ENCODE assay signal across 9 cellular contexts in the genomic region with DNA sequence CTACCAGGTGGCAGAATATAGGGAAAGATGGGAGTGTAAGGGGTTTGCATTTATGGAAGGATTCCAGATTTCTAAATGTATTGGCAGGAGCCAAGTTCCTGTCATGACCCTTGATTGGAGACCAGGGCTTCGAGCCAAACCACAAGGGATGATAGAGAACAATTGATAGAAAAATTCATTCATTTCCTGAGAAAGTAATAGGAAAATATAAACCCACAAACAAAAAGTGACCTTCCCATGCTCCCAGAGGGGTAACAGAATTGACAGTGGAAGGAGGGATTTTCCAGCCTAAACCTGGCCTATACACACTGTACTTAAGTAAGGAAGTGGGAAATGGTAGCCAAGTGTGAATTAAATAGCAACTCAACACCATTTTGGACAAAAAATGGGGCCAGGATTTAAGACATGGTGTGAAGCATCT. TPM values are rescaled to one million over a fixed set of nuclear protein-coding genes. Genes with fewer than 3 reads are reported as not detected.
DNase-seq lines count a peak whose midpoint lies in the region; ATAC-seq and TF ChIP-seq lines count a peak whose summit lies in the region.
"Had no signal": no experiment of that assay in that cellular context is flagged by ENCODE, and none has a peak within 500 bp of the region (broad histone marks: within the 10 kb centered on the region; RNA-seq: fewer than 3 reads in every experiment).

No MANE protein-coding gene starts in this region.

- H3K9me3 ChIP-seq in adrenal gland (replicated peaks in 1 of 3) (no peaks in the 10 kb centered on the region), gastroesophageal sphincter (no peaks in the 10 kb centered on the region)

- H3K4me3 ChIP-seq in adrenal gland (no peak overlapping the region), gastroesophageal sphincter (no peak overlapping the region)

- WGBS in adrenal gland, 4 donors = 28 to 50% (median 37%) methylated on average over 1 of the region's 1 CpG
- 55% methylated on average over 1 of the region's 1 CpG; no CpG with 5 or more reads in 1 of the 2 donors for WGBS in gastroesophageal sphincter (ENCODE audit: low coverage in 1 of 2), 2 donors

- no peak overlapping the region for H3K27ac Mint-ChIP-seq in activated naive CD4-positive, alpha-beta T cell treated with anti-CD3 and anti-CD28 coated beads, Interleukin-2, amount 50 U/mL, for 72 hours

- ATAC-seq in gastroesophageal sphincter (no peak), GM19455 (IDR thresholded peaks at IDR 0.05; ENCODE audit: unreplicated experiment) (no peak)
- ATAC-seq in activated naive CD4-positive, alpha-beta T cell treated with anti-CD3 and anti-CD28 coated beads, Interleukin-2, amount 50 U/mL, for 72 hours = no peak
- ATAC-seq: naive thymus-derived CD8-positive, alpha-beta T cell had no signal

- peak; percentile 98 for TF ChIP-seq EP300 in Ishikawa (IDR thresholded peaks at IDR 0.05; ENCODE audit: borderline replicate concordance)
- TF ChIP-seq EP300 in gastroesophageal sphincter (IDR thresholded peaks at IDR 0.05) = no peak

- H3K27ac ChIP-seq in adrenal gland = peak overlapping the region in 4 of 5 donors; percentile 9 to 95 (median 78)
- H3K27ac ChIP-seq in gastroesophageal sphincter = peak overlapping the region in 3 of 4 donors; percentile 50 to 87 (median 61)
- H3K27ac ChIP-seq in substantia nigra (ENCODE audit: low read depth, low read length, poor library complexity, severe bottlenecking) = peak overlapping the region; percentile 59
- H3K27ac ChIP-seq: HL-60 had no signal

- intact Hi-C loops in adrenal gland (cut with DNase I) = no loop called here

- H3K36me3 ChIP-seq in adrenal gland (replicated peaks in 1 of 2) = no peaks in the 10 kb centered on the region
- no peaks in the 10 kb centered on the region for H3K36me3 ChIP-seq in gastroesophageal sphincter

- peak; percentile 34; the same call in 1 of the 2 replicates for TF ChIP-seq RAD21 in Ishikawa (IDR thresholded peaks at IDR 0.05; ENCODE audit: low read depth)

- TF ChIP-seq POLR2A in adrenal gland (IDR thresholded peaks at IDR 0.05) (no peak), gastroesophageal sphincter (IDR thresholded peaks at IDR 0.05) (no peak)

- H3K36me3 Mint-ChIP-seq in activated naive CD4-positive, alpha-beta T cell treated with anti-CD3 and anti-CD28 coated beads, Interleukin-2, amount 50 U/mL, for 72 hours = no peaks in the 10 kb centered on the region
- H3K36me3 Mint-ChIP-seq: naive thymus-derived CD8-positive, alpha-beta T cell had no signal

- DNase-seq in adrenal gland (peak in 3 of 7 donors; percentile 63 to 76 (median 69)), substantia nigra (lab: John Stamatoyannopoulos, UW) (peak in 1 of 49 donors; percentile 67), NAMALWA (ENCODE audit: low spot score) (no peak)
- no peak for DNase-seq in activated naive CD4-positive, alpha-beta T cell treated with anti-CD3 and anti-CD28 coated beads, Interleukin-2, amount 50 U/mL, for 72 hours (ENCODE audit: low spot score in 2 of 2)
- DNase-seq: naive thymus-derived CD8-positive, alpha-beta T cell had no signal

- H3K9me3 Mint-ChIP-seq in activated naive CD4-positive, alpha-beta T cell treated with anti-CD3 and anti-CD28 coated beads, Interleukin-2, amount 50 U/mL, for 72 hours = no peaks in the 10 kb centered on the region
- H3K9me3 Mint-ChIP-seq: naive thymus-derived CD8-positive, alpha-beta T cell had no signal

- H3K4me1 ChIP-seq in adrenal gland (replicated peaks in 1 of 2) = peaks cover 45 to 66% of the 10 kb centered on the region in 2 donors
- peaks cover 27 to 66% (median 34%) of the 10 kb centered on the region in 3 donors for H3K4me1 ChIP-seq in gastroesophageal sphincter

- H3K27me3 ChIP-seq in adrenal gland (no peaks in the 10 kb centered on the region), gastroesophageal sphincter (no peaks in the 10 kb centered on the region)

- TF ChIP-seq CTCF in adrenal gland (IDR thresholded peaks at IDR 0.05) (no peak), gastroesophageal sphincter (IDR thresholded peaks at IDR 0.05) (no peak)

TF ChIP-seq in Ishikawa, 13 proteins besides CTCF, POLR2A, EP300 and RAD21:
- TF ChIP-seq YY1 (IDR thresholded peaks at IDR 0.05; ENCODE audit: low read depth) (peak; percentile 54; the same call in 1 of the 2 replicates), TAF1 (IDR thresholded peaks at IDR 0.05; ENCODE audit: low read depth) (no peak), FOXM1 (IDR thresholded peaks at IDR 0.05; ENCODE audit: borderline replicate concordance, low read depth) (peak; percentile 97), EGR1 (IDR thresholded peaks at IDR 0.05) (no peak), TEAD4 (IDR thresholded peaks at IDR 0.05) (peak; percentile 86), NFIC (IDR thresholded peaks at IDR 0.05) (peak; percentile 100), ZBTB7A (IDR thresholded peaks at IDR 0.05; ENCODE audit: low read depth) (peak; percentile 77; the same call in 1 of the 2 replicates), CREB1 (IDR thresholded peaks at IDR 0.05; ENCODE audit: low read depth) (no peak), TCF12 (IDR thresholded peaks at IDR 0.05; ENCODE audit: low read depth) (peak; percentile 95), CEBPB (IDR thresholded peaks at IDR 0.05) (peak; percentile 67)
- TF ChIP-seq, protein P1, sequence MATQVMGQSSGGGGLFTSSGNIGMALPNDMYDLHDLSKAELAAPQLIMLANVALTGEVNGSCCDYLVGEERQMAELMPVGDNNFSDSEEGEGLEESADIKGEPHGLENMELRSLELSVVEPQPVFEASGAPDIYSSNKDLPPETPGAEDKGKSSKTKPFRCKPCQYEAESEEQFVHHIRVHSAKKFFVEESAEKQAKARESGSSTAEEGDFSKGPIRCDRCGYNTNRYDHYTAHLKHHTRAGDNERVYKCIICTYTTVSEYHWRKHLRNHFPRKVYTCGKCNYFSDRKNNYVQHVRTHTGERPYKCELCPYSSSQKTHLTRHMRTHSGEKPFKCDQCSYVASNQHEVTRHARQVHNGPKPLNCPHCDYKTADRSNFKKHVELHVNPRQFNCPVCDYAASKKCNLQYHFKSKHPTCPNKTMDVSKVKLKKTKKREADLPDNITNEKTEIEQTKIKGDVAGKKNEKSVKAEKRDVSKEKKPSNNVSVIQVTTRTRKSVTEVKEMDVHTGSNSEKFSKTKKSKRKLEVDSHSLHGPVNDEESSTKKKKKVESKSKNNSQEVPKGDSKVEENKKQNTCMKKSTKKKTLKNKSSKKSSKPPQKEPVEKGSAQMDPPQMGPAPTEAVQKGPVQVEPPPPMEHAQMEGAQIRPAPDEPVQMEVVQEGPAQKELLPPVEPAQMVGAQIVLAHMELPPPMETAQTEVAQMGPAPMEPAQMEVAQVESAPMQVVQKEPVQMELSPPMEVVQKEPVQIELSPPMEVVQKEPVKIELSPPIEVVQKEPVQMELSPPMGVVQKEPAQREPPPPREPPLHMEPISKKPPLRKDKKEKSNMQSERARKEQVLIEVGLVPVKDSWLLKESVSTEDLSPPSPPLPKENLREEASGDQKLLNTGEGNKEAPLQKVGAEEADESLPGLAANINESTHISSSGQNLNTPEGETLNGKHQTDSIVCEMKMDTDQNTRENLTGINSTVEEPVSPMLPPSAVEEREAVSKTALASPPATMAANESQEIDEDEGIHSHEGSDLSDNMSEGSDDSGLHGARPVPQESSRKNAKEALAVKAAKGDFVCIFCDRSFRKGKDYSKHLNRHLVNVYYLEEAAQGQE (IDR thresholded peaks at IDR 0.05; ENCODE audit: low read depth) = no peak
- TF ChIP-seq, protein P2, sequence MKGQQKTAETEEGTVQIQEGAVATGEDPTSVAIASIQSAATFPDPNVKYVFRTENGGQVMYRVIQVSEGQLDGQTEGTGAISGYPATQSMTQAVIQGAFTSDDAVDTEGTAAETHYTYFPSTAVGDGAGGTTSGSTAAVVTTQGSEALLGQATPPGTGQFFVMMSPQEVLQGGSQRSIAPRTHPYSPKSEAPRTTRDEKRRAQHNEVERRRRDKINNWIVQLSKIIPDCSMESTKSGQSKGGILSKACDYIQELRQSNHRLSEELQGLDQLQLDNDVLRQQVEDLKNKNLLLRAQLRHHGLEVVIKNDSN (IDR thresholded peaks at IDR 0.05) = no peak
- TF ChIP-seq, protein P3, sequence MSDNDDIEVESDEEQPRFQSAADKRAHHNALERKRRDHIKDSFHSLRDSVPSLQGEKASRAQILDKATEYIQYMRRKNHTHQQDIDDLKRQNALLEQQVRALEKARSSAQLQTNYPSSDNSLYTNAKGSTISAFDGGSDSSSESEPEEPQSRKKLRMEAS (IDR thresholded peaks at IDR 0.05) = peak; percentile 39
TF ChIP-seq in Ishikawa: peak in this region for 8.

RNA-seq across cellular contexts. Expression of a gene that starts 22.4 kb away (rescaled TPM):
- total RNA-seq in adrenal gland (10 to 100 TPM in 6 of 8 donors, 1 to 10 TPM in 2; 5.5 to 18.6 (median 13.3) TPM), gastroesophageal sphincter (1 to 10 TPM; 3.2 to 5.3 (median 3.8) TPM)
- 10 to 100 TPM in 1 of 3 donors, 1 to 10 TPM in 2; 4.0 to 30.0 (median 6.0) TPM for polyA plus RNA-seq in adrenal gland
- total RNA-seq in activated naive CD4-positive, alpha-beta T cell treated with anti-CD3 and anti-CD28 coated beads, Interleukin-2, amount 50 U/mL, for 72 hours = 10 to 100 TPM in 1 of 2 donors, 1 to 10 TPM in 1; 4.9 to 28.0 TPM

RNA-seq across cellular contexts. Expression of a gene that starts 27.9 kb away (rescaled TPM):
- total RNA-seq in adrenal gland (100 to 1,000 TPM in 5 of 8 donors, 10 to 100 TPM in 3; 76.6 to 202 (median 134) TPM), gastroesophageal sphincter (10 to 100 TPM; 15.7 to 46.0 (median 22.3) TPM)
- polyA plus RNA-seq in adrenal gland = 100 to 1,000 TPM in 1 of 3 donors, 10 to 100 TPM in 2; 15.9 to 153 (median 29.8) TPM
- total RNA-seq in activated naive CD4-positive, alpha-beta T cell treated with anti-CD3 and anti-CD28 coated beads, Interleukin-2, amount 50 U/mL, for 72 hours = 10 to 100 TPM; 19.4 to 24.1 TPM

RNA-seq across cellular contexts. Expression of a gene that starts 48.3 kb away (rescaled TPM):
- 10 to 100 TPM; 19.0 to 34.5 (median 27.5) TPM for total RNA-seq in adrenal gland
- 10 to 100 TPM in 2 of 3 donors, 1 to 10 TPM in 1; 8.1 to 88.6 (median 14.9) TPM for polyA plus RNA-seq in adrenal gland
- 10 to 100 TPM in 2 of 4 donors, 1 to 10 TPM in 2; 8.1 to 15.5 (median 11.9) TPM for total RNA-seq in gastroesophageal sphincter
- total RNA-seq in activated naive CD4-positive, alpha-beta T cell treated with anti-CD3 and anti-CD28 coated beads, Interleukin-2, amount 50 U/mL, for 72 hours = 10 to 100 TPM in 1 of 2 donors, 1 to 10 TPM in 1; 2.6 to 12.6 TPM
